Comparison of ENCODE assay signal across 1 cellular context in the genomic region with DNA sequence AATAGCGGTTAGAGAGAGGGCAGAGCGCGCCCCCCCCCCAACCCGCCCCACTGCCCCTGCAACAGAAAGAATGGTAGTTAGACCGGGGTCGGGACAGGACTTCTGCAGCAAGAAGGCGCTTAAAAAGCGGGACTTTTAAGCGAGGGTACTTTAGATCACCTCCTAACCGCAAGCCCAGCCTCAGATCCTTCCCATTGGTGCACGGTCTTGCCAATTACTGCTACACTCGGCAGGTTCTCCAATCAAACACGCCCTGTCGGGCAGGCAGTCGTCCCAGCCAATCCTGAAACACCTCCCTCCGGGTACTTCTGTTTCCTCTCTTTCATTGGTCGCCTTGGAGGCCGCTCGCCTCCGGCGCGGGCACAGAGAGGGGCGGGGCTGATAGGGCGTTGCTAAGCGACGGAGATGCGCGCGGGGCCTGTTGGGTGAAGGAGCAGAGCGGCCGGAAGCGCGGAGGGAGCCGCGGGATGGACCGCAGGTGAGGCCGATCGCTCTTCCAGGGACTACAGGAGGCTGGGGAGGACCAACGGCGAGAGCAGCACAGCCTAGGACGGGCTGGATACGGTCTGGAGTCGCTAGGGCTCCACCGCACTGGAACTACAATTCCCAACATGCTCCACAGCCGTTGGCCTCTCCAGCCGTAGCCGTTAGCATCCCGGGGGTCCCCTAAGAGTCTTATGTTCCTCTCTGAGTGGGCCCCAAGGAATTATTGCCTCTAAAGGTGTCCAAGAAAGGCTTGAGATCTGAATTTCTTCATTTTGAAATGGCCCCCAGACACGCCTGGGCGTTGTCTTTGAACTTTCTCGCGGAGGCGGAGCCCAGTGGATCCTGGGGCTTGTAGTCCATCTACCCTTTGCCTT.
TF ChIP-seq lines count a peak whose summit lies in the region.

A gene (plus strand): TSS at position 428 of the 860 bp plus-strand sequence. CDS start 40 bp downstream, at position 468.

TF ChIP-seq in K562, 482 proteins besides CTCF, POLR2A, EP300 and RAD21 (continued from another document and continues in another):
- TF ChIP-seq, protein P1, sequence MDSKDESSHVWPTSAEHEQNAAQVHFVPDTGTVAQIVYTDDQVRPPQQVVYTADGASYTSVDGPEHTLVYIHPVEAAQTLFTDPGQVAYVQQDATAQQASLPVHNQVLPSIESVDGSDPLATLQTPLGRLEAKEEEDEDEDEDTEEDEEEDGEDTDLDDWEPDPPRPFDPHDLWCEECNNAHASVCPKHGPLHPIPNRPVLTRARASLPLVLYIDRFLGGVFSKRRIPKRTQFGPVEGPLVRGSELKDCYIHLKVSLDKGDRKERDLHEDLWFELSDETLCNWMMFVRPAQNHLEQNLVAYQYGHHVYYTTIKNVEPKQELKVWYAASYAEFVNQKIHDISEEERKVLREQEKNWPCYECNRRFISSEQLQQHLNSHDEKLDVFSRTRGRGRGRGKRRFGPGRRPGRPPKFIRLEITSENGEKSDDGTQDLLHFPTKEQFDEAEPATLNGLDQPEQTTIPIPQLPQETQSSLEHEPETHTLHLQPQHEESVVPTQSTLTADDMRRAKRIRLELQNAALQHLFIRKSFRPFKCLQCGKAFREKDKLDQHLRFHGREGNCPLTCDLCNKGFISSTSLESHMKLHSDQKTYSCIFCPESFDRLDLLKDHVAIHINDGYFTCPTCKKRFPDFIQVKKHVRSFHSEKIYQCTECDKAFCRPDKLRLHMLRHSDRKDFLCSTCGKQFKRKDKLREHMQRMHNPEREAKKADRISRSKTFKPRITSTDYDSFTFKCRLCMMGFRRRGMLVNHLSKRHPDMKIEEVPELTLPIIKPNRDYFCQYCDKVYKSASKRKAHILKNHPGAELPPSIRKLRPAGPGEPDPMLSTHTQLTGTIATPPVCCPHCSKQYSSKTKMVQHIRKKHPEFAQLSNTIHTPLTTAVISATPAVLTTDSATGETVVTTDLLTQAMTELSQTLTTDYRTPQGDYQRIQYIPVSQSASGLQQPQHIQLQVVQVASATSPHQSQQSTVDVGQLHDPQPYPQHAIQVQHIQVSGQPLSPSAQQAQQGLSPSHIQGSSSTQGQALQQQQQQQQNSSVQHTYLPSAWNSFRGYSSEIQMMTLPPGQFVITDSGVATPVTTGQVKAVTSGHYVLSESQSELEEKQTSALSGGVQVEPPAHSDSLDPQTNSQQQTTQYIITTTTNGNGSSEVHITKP (IDR thresholded peaks at IDR 0.05; ENCODE audit: partially characterized antibody): peak; percentile 97
- TF ChIP-seq PPARD (CRISPR knock-in tag; IDR thresholded peaks at IDR 0.05) (no peak), TAF1 (IDR thresholded peaks at IDR 0.05; ENCODE audit: control insufficient read depth, extremely low read depth, insufficient read depth, low read length, severe bottlenecking) (peak; percentile 26), NRF1 (conservative IDR thresholded peaks at IDR 0.05 in 1 of 2, IDR thresholded peaks at IDR 0.05 in 1 of 2) (peak; percentile 84 to 88), OTX1 (CRISPR knock-in tag; IDR thresholded peaks at IDR 0.05) (no peak), SOX6 (IDR thresholded peaks at IDR 0.05) (no peak), ZEB2 (IDR thresholded peaks at IDR 0.05) (no peak), KLF13 (tag; IDR thresholded peaks at IDR 0.05; ENCODE audit: borderline replicate concordance, low read depth) (0 out of 2 replicates have a peak, but pooled peaks have one; percentile 37), ETV1 (tag; conservative IDR thresholded peaks at IDR 0.05; ENCODE audit: low read depth) (peak; percentile 96), NFYB (IDR thresholded peaks at IDR 0.05; ENCODE audit: extremely low read depth, insufficient read length) (peak; percentile 100), ZNF785 (CRISPR knock-in tag; IDR thresholded peaks at IDR 0.05) (no peak), RBM25 (IDR thresholded peaks at IDR 0.05; ENCODE audit: low read depth, low read length, severe bottlenecking) (peak; percentile 99), HDAC8 (tag; IDR thresholded peaks at IDR 0.05) (peak; percentile 70; the same call in 1 of the 2 replicates), RCOR1 (IDR thresholded peaks at IDR 0.05; ENCODE audit: borderline replicate concordance in 1 of 2, low read depth in 2 of 2, low read length in 2 of 2) (peak in 1 of 2 experiments; percentile 46; a peak in 2 of 4 replicates), ZNF766 (CRISPR knock-in tag; conservative IDR thresholded peaks at IDR 0.05) (peak; percentile 87), ZNF146 (CRISPR knock-in tag; IDR thresholded peaks at IDR 0.05; ENCODE audit: unreplicated experiment) (no peak), ZNF311 (CRISPR knock-in tag; IDR thresholded peaks at IDR 0.05) (peak; percentile 70; the same call in 1 of the 2 replicates), PHF21A (IDR thresholded peaks at IDR 0.05; ENCODE audit: borderline replicate concordance, low read depth) (no peak), CBFA2T2 (conservative IDR thresholded peaks at IDR 0.05) (no peak), NR4A1 (CRISPR knock-in tag; IDR thresholded peaks at IDR 0.05) (no peak), NR4A1 (tag; IDR thresholded peaks at IDR 0.05) (0 out of 2 replicates have a peak, but pooled peaks have one; percentile 42), FOXJ2 (tag; IDR thresholded peaks at IDR 0.05) (no peak), ZSCAN29 (IDR thresholded peaks at IDR 0.05) (no peak), STAT5A (IDR thresholded peaks at IDR 0.05; ENCODE audit: borderline replicate concordance, low read length) (no peak), CBFA2T3 (IDR thresholded peaks at IDR 0.05) (no peak), NONO (IDR thresholded peaks at IDR 0.05; ENCODE audit: low read depth in 2 of 2, low read length in 1 of 2) (no peak), SMAD4 (CRISPR knock-in tag; conservative IDR thresholded peaks at IDR 0.05) (peak; percentile 52; the same call in 1 of the 2 replicates), ZNF589 (CRISPR knock-in tag; IDR thresholded peaks at IDR 0.05; ENCODE audit: low read depth) (no peak; the same call in 1 of the 2 replicates), RBFOX2 (IDR thresholded peaks at IDR 0.05; ENCODE audit: low read depth, low read length) (peak; percentile 80), ESRRA (IDR thresholded peaks at IDR 0.05; ENCODE audit: borderline replicate concordance, low read depth) (peak; percentile 99; the same call in 1 of the 2 replicates), POLR3A (IDR thresholded peaks at IDR 0.05; ENCODE audit: borderline replicate concordance, extremely low read depth, insufficient read depth, insufficient read length) (no peak), KLF6 (CRISPR knock-in tag; IDR thresholded peaks at IDR 0.05; ENCODE audit: borderline replicate concordance) (peak; percentile 85; the same call in 1 of the 2 replicates), POLR2B (IDR thresholded peaks at IDR 0.05; ENCODE audit: low read depth, partially characterized antibody) (peak; percentile 60), MYBL2 (IDR thresholded peaks at IDR 0.05; ENCODE audit: low read depth) (peak; percentile 54; the same call in 1 of the 2 replicates), MYBL2 (CRISPR knock-in tag; IDR thresholded peaks at IDR 0.05; ENCODE audit: borderline replicate concordance) (no peak), SMAD1 (IDR thresholded peaks at IDR 0.05; ENCODE audit: low read depth, low read length, partially characterized antibody) (peak; percentile 60), POLR2H (tag; IDR thresholded peaks at IDR 0.05; ENCODE audit: low read depth) (peak; percentile 90), LEF1 (IDR thresholded peaks at IDR 0.05) (peak; percentile 54), YY1 (IDR thresholded peaks at IDR 0.05; ENCODE audit: borderline replicate concordance in 1 of 3, control insufficient read depth in 1 of 3, extremely low read depth in 1 of 3, insufficient read depth in 3 of 3, insufficient read length in 1 of 3, insufficient replicate concordance in 2 of 3, low read depth in 1 of 3, low read length in 2 of 3) (peak in 2 of 3 experiments; percentile 62 to 89)
- TF ChIP-seq, protein P2, sequence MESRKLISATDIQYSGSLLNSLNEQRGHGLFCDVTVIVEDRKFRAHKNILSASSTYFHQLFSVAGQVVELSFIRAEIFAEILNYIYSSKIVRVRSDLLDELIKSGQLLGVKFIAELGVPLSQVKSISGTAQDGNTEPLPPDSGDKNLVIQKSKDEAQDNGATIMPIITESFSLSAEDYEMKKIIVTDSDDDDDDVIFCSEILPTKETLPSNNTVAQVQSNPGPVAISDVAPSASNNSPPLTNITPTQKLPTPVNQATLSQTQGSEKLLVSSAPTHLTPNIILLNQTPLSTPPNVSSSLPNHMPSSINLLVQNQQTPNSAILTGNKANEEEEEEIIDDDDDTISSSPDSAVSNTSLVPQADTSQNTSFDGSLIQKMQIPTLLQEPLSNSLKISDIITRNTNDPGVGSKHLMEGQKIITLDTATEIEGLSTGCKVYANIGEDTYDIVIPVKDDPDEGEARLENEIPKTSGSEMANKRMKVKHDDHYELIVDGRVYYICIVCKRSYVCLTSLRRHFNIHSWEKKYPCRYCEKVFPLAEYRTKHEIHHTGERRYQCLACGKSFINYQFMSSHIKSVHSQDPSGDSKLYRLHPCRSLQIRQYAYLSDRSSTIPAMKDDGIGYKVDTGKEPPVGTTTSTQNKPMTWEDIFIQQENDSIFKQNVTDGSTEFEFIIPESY (CRISPR knock-in tag; IDR thresholded peaks at IDR 0.05): no peak
- TF ChIP-seq, protein P3, sequence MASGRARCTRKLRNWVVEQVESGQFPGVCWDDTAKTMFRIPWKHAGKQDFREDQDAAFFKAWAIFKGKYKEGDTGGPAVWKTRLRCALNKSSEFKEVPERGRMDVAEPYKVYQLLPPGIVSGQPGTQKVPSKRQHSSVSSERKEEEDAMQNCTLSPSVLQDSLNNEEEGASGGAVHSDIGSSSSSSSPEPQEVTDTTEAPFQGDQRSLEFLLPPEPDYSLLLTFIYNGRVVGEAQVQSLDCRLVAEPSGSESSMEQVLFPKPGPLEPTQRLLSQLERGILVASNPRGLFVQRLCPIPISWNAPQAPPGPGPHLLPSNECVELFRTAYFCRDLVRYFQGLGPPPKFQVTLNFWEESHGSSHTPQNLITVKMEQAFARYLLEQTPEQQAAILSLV (tag; IDR thresholded peaks at IDR 0.05): no peak
- TF ChIP-seq, protein P4, sequence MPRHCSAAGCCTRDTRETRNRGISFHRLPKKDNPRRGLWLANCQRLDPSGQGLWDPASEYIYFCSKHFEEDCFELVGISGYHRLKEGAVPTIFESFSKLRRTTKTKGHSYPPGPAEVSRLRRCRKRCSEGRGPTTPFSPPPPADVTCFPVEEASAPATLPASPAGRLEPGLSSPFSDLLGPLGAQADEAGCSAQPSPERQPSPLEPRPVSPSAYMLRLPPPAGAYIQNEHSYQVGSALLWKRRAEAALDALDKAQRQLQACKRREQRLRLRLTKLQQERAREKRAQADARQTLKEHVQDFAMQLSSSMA (CRISPR knock-in tag; IDR thresholded peaks at IDR 0.05): peak; percentile 90
- TF ChIP-seq, protein P5, sequence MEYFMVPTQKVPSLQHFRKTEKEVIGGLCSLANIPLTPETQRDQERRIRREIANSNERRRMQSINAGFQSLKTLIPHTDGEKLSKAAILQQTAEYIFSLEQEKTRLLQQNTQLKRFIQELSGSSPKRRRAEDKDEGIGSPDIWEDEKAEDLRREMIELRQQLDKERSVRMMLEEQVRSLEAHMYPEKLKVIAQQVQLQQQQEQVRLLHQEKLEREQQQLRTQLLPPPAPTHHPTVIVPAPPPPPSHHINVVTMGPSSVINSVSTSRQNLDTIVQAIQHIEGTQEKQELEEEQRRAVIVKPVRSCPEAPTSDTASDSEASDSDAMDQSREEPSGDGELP (CRISPR knock-in tag; IDR thresholded peaks at IDR 0.05; ENCODE audit: borderline replicate concordance): peak; percentile 56; the same call in 1 of the 2 replicates
- TF ChIP-seq, protein P6, sequence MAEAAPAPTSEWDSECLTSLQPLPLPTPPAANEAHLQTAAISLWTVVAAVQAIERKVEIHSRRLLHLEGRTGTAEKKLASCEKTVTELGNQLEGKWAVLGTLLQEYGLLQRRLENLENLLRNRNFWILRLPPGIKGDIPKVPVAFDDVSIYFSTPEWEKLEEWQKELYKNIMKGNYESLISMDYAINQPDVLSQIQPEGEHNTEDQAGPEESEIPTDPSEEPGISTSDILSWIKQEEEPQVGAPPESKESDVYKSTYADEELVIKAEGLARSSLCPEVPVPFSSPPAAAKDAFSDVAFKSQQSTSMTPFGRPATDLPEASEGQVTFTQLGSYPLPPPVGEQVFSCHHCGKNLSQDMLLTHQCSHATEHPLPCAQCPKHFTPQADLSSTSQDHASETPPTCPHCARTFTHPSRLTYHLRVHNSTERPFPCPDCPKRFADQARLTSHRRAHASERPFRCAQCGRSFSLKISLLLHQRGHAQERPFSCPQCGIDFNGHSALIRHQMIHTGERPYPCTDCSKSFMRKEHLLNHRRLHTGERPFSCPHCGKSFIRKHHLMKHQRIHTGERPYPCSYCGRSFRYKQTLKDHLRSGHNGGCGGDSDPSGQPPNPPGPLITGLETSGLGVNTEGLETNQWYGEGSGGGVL (CRISPR knock-in tag; IDR thresholded peaks at IDR 0.05): no peak
- TF ChIP-seq, protein P7, sequence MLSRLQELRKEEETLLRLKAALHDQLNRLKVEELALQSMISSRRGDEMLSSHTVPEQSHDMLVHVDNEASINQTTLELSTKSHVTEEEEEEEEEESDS (CRISPR knock-in tag; IDR thresholded peaks at IDR 0.05): no peak
- TF ChIP-seq, protein P8, sequence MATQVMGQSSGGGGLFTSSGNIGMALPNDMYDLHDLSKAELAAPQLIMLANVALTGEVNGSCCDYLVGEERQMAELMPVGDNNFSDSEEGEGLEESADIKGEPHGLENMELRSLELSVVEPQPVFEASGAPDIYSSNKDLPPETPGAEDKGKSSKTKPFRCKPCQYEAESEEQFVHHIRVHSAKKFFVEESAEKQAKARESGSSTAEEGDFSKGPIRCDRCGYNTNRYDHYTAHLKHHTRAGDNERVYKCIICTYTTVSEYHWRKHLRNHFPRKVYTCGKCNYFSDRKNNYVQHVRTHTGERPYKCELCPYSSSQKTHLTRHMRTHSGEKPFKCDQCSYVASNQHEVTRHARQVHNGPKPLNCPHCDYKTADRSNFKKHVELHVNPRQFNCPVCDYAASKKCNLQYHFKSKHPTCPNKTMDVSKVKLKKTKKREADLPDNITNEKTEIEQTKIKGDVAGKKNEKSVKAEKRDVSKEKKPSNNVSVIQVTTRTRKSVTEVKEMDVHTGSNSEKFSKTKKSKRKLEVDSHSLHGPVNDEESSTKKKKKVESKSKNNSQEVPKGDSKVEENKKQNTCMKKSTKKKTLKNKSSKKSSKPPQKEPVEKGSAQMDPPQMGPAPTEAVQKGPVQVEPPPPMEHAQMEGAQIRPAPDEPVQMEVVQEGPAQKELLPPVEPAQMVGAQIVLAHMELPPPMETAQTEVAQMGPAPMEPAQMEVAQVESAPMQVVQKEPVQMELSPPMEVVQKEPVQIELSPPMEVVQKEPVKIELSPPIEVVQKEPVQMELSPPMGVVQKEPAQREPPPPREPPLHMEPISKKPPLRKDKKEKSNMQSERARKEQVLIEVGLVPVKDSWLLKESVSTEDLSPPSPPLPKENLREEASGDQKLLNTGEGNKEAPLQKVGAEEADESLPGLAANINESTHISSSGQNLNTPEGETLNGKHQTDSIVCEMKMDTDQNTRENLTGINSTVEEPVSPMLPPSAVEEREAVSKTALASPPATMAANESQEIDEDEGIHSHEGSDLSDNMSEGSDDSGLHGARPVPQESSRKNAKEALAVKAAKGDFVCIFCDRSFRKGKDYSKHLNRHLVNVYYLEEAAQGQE (CRISPR knock-in tag; IDR thresholded peaks at IDR 0.05; ENCODE audit: low read depth): peak; percentile 78; the same call in 1 of the 2 replicates
- TF ChIP-seq, protein P9, sequence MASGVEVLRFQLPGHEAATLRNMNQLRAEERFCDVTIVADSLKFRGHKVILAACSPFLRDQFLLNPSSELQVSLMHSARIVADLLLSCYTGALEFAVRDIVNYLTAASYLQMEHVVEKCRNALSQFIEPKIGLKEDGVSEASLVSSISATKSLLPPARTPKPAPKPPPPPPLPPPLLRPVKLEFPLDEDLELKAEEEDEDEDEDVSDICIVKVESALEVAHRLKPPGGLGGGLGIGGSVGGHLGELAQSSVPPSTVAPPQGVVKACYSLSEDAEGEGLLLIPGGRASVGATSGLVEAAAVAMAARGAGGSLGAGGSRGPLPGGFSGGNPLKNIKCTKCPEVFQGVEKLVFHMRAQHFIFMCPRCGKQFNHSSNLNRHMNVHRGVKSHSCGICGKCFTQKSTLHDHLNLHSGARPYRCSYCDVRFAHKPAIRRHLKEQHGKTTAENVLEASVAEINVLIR (CRISPR knock-in tag; IDR thresholded peaks at IDR 0.05): peak; percentile 30; the same call in 1 of the 2 replicates
